Comparison of ENCODE assay signal across 1 cellular context in genomic region chr5:162243651-162244050, GRCh38.
TF ChIP-seq lines count a peak whose summit lies in the region.

No MANE protein-coding gene starts in this region.

TF ChIP-seq in GM23338, 12 proteins besides CTCF, POLR2A, EP300 and RAD21:
- TF ChIP-seq ETS1 (IDR thresholded peaks at IDR 0.05): no peak
- TF ChIP-seq POLR2AphosphoS5 (IDR thresholded peaks at IDR 0.05; ENCODE audit: low read depth): no peak
- TF ChIP-seq JUNB (IDR thresholded peaks at IDR 0.05; ENCODE audit: unreplicated experiment): no peak
- TF ChIP-seq NANOG (IDR thresholded peaks at IDR 0.05; ENCODE audit: borderline replicate concordance): no peak
- TF ChIP-seq EZH2 (IDR thresholded peaks at IDR 0.05; ENCODE audit: low read depth, unreplicated experiment): no peak
- no peak for TF ChIP-seq ZNF462 (CRISPR knock-in tag; IDR thresholded peaks at IDR 0.05)
- TF ChIP-seq REST (IDR thresholded peaks at IDR 0.05; ENCODE audit: unreplicated experiment): no peak
- no peak for TF ChIP-seq ZNF331 (CRISPR knock-in tag; IDR thresholded peaks at IDR 0.05; ENCODE audit: low read depth)
